In genomic region chr18:65737346-65737745, GRCh38 we compare ENCODE assay signal across 23 cellular contexts. TPM values are rescaled to one million over a fixed set of nuclear protein-coding genes. Genes with fewer than 3 reads are reported as not detected.
A peak's percentile ranks its signal among the peaks of the same experiment; 100 is the strongest.
DNase-seq lines count a peak whose midpoint lies in the region; ATAC-seq and FAIRE-seq lines count a peak whose summit lies in the region.
"Had no signal": no experiment of that assay in that cellular context is flagged by ENCODE, and none has a peak within 500 bp of the region (broad histone marks: within the 10 kb centered on the region; RNA-seq: fewer than 3 reads in every experiment).

No MANE protein-coding gene starts in this region.

- H3K4me1 Mint-ChIP-seq in activated T-cell treated with anti-CD3 and anti-CD28 coated beads, Interleukin-2, amount 50 U/mL, for 24 hours (ENCODE audit: low read depth) = no peaks in the 10 kb centered on the region
- H3K4me1 Mint-ChIP-seq: naive B cell, T-cell had no signal

- 77 to 100% methylated on average over 1 of the region's 2 CpGs for WGBS in mesodermal cell (ENCODE audit: insufficient coverage in 2 of 2), 2 experiments

- no peak overlapping the region for H3K27ac Mint-ChIP-seq in activated T-cell treated with anti-CD3 and anti-CD28 coated beads, Interleukin-2, amount 50 U/mL, for 24 hours
- H3K27ac Mint-ChIP-seq: activated naive CD4-positive, alpha-beta T cell treated with anti-CD3 and anti-CD28 coated beads, Interleukin-2, amount 50 U/mL, for 72 hours; CD8-positive, alpha-beta T cell; effector memory CD8-positive, alpha-beta T cell; naive B cell; T-cell had no signal

- DNase-seq in DMS 273 treated with DMSO at 0.1 percent for 48 hours (lab: John Stamatoyannopoulos, UW) = peak; percentile 88
- peak; percentile 6 for DNase-seq in NCI-H1417 treated with DMSO at 0.1 percent for 48 hours (lab: John Stamatoyannopoulos, UW)
- DNase-seq in SHP77 (lab: John Stamatoyannopoulos, UW) = peak; percentile 56 to 78
- DNase-seq in activated T-cell treated with anti-CD3 and anti-CD28 coated beads, Interleukin-2, amount 50 U/mL, for 24 hours = no peak
- no peak for DNase-seq in GM19239 (ENCODE audit: insufficient read length, low spot score)
- DNase-seq in AML-193 (lab: John Stamatoyannopoulos, UW) = no peak
- no peak for DNase-seq in left cardiac atrium
- DNase-seq: CD8-positive, alpha-beta T cell; effector memory CD8-positive, alpha-beta T cell; KBM-7; kidney; mammary epithelial cell; naive B cell; stimulated activated naive CD8-positive, alpha-beta T cell treated with anti-CD3 and anti-CD28 coated beads, Interleukin-15, Interleukin-2, amounts not matched to agents 100 U/mL and 50 U/mL, for 24 hours; T-cell; tibial artery had no signal

- no peaks in the 10 kb centered on the region for H3K36me3 Mint-ChIP-seq in activated T-cell treated with anti-CD3 and anti-CD28 coated beads, Interleukin-2, amount 50 U/mL, for 24 hours (ENCODE audit: low read depth)
- H3K36me3 Mint-ChIP-seq: activated naive CD4-positive, alpha-beta T cell treated with anti-CD3 and anti-CD28 coated beads, Interleukin-2, amount 50 U/mL, for 72 hours; CD8-positive, alpha-beta T cell; naive B cell; T-cell had no signal

- FAIRE-seq in GM19239 (lab: Jason Lieb, UNC) = no peak
- FAIRE-seq: kidney, TTC549 had no signal

- no peaks in the 10 kb centered on the region for H3K4me1 ChIP-seq in mesodermal cell (ENCODE audit: control insufficient read depth, insufficient read depth, low read length, poor library complexity, severe bottlenecking)
- H3K4me1 ChIP-seq: ascending aorta, prostate gland, tibial artery had no signal

- ATAC-seq in left cardiac atrium = no peak
- ATAC-seq: activated naive CD4-positive, alpha-beta T cell treated with anti-CD3 and anti-CD28 coated beads, Interleukin-2, amount 50 U/mL, for 72 hours; CD8-positive, alpha-beta T cell; effector memory CD8-positive, alpha-beta T cell; stimulated activated naive CD8-positive, alpha-beta T cell treated with anti-CD3 and anti-CD28 coated beads, Interleukin-15, Interleukin-2, amounts not matched to agents 100 U/mL and 50 U/mL, for 24 hours; T-cell had no signal

- H3K27me3 Mint-ChIP-seq in activated T-cell treated with anti-CD3 and anti-CD28 coated beads, Interleukin-2, amount 50 U/mL, for 24 hours = no peaks in the 10 kb centered on the region
- H3K27me3 Mint-ChIP-seq: effector memory CD8-positive, alpha-beta T cell; naive B cell; T-cell had no signal

- H3K4me3 Mint-ChIP-seq in activated T-cell treated with anti-CD3 and anti-CD28 coated beads, Interleukin-2, amount 50 U/mL, for 24 hours = no peak overlapping the region
- H3K4me3 Mint-ChIP-seq: CD8-positive, alpha-beta T cell; effector memory CD8-positive, alpha-beta T cell; naive B cell; T-cell had no signal

- H3K36me3 ChIP-seq in mesodermal cell (ENCODE audit: control insufficient read depth, insufficient read depth, low read length) = no peaks in the 10 kb centered on the region
- H3K36me3 ChIP-seq: ascending aorta, prostate gland, tibial artery had no signal

- intact Hi-C loops in left cardiac atrium (cut with DNase I) = no loop called here

- H3K9me3 Mint-ChIP-seq in activated T-cell treated with anti-CD3 and anti-CD28 coated beads, Interleukin-2, amount 50 U/mL, for 24 hours = peaks cover 10% of the 10 kb centered on the region
- H3K9me3 Mint-ChIP-seq: CD8-positive, alpha-beta T cell; effector memory CD8-positive, alpha-beta T cell; naive B cell had no signal

- no peak overlapping the region for H3K4me3 ChIP-seq in mesodermal cell (ENCODE audit: extremely low read depth, insufficient read depth, low read length, poor library complexity, severe bottlenecking)
- H3K4me3 ChIP-seq: ascending aorta, prostate gland, skin epidermis, tibial artery had no signal

- H3K27ac ChIP-seq in mesodermal cell (ENCODE audit: low read depth, low read length, severe bottlenecking) = peak overlapping the region; percentile 3
- H3K27ac ChIP-seq: ascending aorta, prostate gland, skin epidermis, tibial artery had no signal

- no peaks in the 10 kb centered on the region for H3K9me3 ChIP-seq in mesodermal cell (ENCODE audit: control insufficient read depth, low read length)
- H3K9me3 ChIP-seq: ascending aorta, prostate gland, tibial artery had no signal

RNA-seq across cellular contexts. Expression of gene CDH7, which starts 13.5 kb away (rescaled TPM):
- polyA plus RNA-seq in mesodermal cell (2013, experiment 1 of 2) = 2.2 TPM
- polyA plus RNA-seq in mesodermal cell (2013, experiment 2 of 2) = 0.86 TPM
- total RNA-seq in left cardiac atrium = under 1 TPM in 1 of 2 donors, not detected in 1; 0.27 TPM
- total RNA-seq: activated naive CD4-positive, alpha-beta T cell treated with anti-CD3 and anti-CD28 coated beads, Interleukin-2, amount 50 U/mL, for 72 hours; ascending aorta; CD8-positive, alpha-beta T cell; chondrocyte; kidney; mammary epithelial cell; T-cell had no signal
- polyA plus RNA-seq: mammary epithelial cell had no signal

Comparison
In these comparisons a context has a peak if more than half of its experiments do, and no peak if none do; other contexts are left out.
1. DNase-seq: peak in DMS 273 treated with DMSO at 0.1 percent for 48 hours (single experiment), NCI-H1417 treated with DMSO at 0.1 percent for 48 hours (single experiment) and SHP77 (2 of 2); none in activated T-cell treated with anti-CD3 and anti-CD28 coated beads, Interleukin-2, amount 50 U/mL, for 24 hours (single experiment), GM19239 (single experiment), AML-193 (0 of 2) and left cardiac atrium (single experiment).